15 cellular contexts compared by ENCODE assay signal in the genomic region with DNA sequence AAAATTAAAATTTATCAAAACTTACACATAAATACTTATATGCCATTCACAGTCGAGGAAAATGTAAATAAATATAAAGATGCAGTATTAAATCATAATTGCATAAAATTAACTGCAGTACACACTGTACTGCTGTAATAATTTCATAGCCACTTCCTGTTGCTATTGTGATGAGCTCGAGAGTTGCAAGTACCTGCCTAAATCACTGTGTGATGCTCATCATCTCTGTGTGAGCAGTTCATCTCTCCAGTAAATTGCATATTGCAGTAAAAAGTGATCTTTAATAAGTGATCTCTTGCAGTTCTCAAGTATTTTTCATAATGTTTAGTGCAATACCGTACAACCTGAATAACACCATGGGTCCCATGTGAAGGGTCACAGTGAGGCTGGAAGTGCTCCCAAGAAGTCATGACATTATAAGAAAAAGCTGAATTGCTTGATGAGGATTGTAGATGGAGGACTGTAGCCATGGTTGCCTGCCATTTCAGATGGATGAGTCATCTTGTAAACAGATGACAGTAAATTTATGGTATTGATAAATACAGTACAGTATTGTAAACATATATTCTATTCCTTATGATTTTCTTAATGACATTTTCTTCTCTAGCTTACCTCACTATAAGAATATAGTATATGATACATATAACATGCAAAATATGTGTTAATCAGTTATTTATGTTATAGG. TPM values are rescaled to one million over a fixed set of nuclear protein-coding genes. Genes with fewer than 3 reads are reported as not detected.
DNase-seq lines count a peak whose midpoint lies in the region; ATAC-seq, FAIRE-seq and TF ChIP-seq lines count a peak whose summit lies in the region.
"Had no signal": no experiment of that assay in that cellular context is flagged by ENCODE, and none has a peak within 500 bp of the region (broad histone marks: within the 10 kb centered on the region; RNA-seq: fewer than 3 reads in every experiment).

No MANE protein-coding gene starts in this region.

- H3K4me3 ChIP-seq in bronchial epithelial cell (ENCODE audit: low read depth, low read length) (no peak overlapping the region), parathyroid adenoma (ENCODE audit: low read depth, low read length) (no peak overlapping the region)
- H3K4me3 ChIP-seq: HAP-1 had no signal

- H2AFZ ChIP-seq in parathyroid adenoma, result no peak overlapping the region

- H3K4me1 Mint-ChIP-seq in activated CD8-positive, alpha-beta memory T cell treated with anti-CD3 and anti-CD28 coated beads, Interleukin-2, amount 10 ng/mL, durations not matched to agents 7 days and 5 days, result no peaks in the 10 kb centered on the region

- peaks cover 9% of the 10 kb centered on the region for H3K27me3 Mint-ChIP-seq in activated CD8-positive, alpha-beta memory T cell treated with anti-CD3 and anti-CD28 coated beads, Interleukin-2, amount 10 ng/mL, durations not matched to agents 7 days and 5 days

- TF ChIP-seq CTCF in bronchial epithelial cell (IDR thresholded peaks at IDR 0.05; ENCODE audit: insufficient read depth, low read length, severe bottlenecking) (no peak), parathyroid adenoma (IDR thresholded peaks at IDR 0.05) (no peak)

- no peaks in the 10 kb centered on the region for H3K9me3 ChIP-seq in parathyroid adenoma (ENCODE audit: control insufficient read depth, low read length)
- H3K9me3 ChIP-seq: BE2C, HAP-1, SK-N-SH had no signal

- H3K4me3 Mint-ChIP-seq in activated CD8-positive, alpha-beta memory T cell treated with anti-CD3 and anti-CD28 coated beads, Interleukin-2, amount 10 ng/mL, durations not matched to agents 7 days and 5 days, result no peak overlapping the region
- H3K4me3 Mint-ChIP-seq: CD4-positive, alpha-beta T cell had no signal

- no peaks in the 10 kb centered on the region for H3K36me3 Mint-ChIP-seq in activated CD8-positive, alpha-beta memory T cell treated with anti-CD3 and anti-CD28 coated beads, Interleukin-2, amount 10 ng/mL, durations not matched to agents 7 days and 5 days

- H3K9ac ChIP-seq in parathyroid adenoma, result no peak overlapping the region
- H3K9ac ChIP-seq: SK-N-SH had no signal

- no peak for ATAC-seq in activated CD8-positive, alpha-beta memory T cell treated with anti-CD3 and anti-CD28 coated beads, Interleukin-2, amount 10 ng/mL, durations not matched to agents 7 days and 5 days

- FAIRE-seq in bronchial epithelial cell (lab: Jason Lieb, UNC) (no peak), HTR-8/SVneo (lab: Jason Lieb, UNC) (no peak)

- H3K4me1 ChIP-seq in parathyroid adenoma, result peaks cover 26% of the 10 kb centered on the region
- H3K4me1 ChIP-seq: BE2C, HAP-1 had no signal

- CTCF ChIA-PET in activated CD8-positive, alpha-beta memory T cell treated with anti-CD3 and anti-CD28 coated beads, Interleukin-2, amount 10 ng/mL, durations not matched to agents 7 days and 5 days (lab: Charles Lee), result no interaction called here

- no peaks in the 10 kb centered on the region for H3K9me3 Mint-ChIP-seq in activated CD8-positive, alpha-beta memory T cell treated with anti-CD3 and anti-CD28 coated beads, Interleukin-2, amount 10 ng/mL, durations not matched to agents 7 days and 5 days (ENCODE audit: low read depth)
- H3K9me3 Mint-ChIP-seq: CD4-positive, alpha-beta T cell had no signal

- peak; percentile 28 for DNase-seq in activated CD8-positive, alpha-beta memory T cell treated with anti-CD3 and anti-CD28 coated beads, Interleukin-2, amount 10 ng/mL, durations not matched to agents 7 days and 5 days
- DNase-seq in activated CD8-positive, alpha-beta memory T cell treated with anti-CD3 and anti-CD28 coated beads, Interleukin-2, amount 50 U/mL, for 48 hours, result no peak
- DNase-seq in NCI-H69 (lab: John Stamatoyannopoulos, UW) (peak; percentile 23), bronchial epithelial cell (ENCODE audit: low read depth) (peak; percentile 29), cerebellar nuclear complex (lab: John Stamatoyannopoulos, UW) (no peak), HTR-8/SVneo (ENCODE audit: insufficient read length, low spot score) (no peak), Ammon's horn (ENCODE audit: low spot score) (no peak)
- DNase-seq: BE2C; CD4-positive, alpha-beta T cell; MV-4-11; NCI-H446; SHP77; SK-N-SH had no signal

- H3K36me3 ChIP-seq in bronchial epithelial cell (ENCODE audit: control insufficient read depth, insufficient read depth, low read length), result peaks cover 2% of the 10 kb centered on the region
- no peaks in the 10 kb centered on the region for H3K36me3 ChIP-seq in parathyroid adenoma (ENCODE audit: control insufficient read depth, insufficient read depth, low read length)
- H3K36me3 ChIP-seq: BE2C, HAP-1 had no signal

- no peak overlapping the region for H3K27ac Mint-ChIP-seq in activated CD8-positive, alpha-beta memory T cell treated with anti-CD3 and anti-CD28 coated beads, Interleukin-2, amount 10 ng/mL, durations not matched to agents 7 days and 5 days
- H3K27ac Mint-ChIP-seq: CD4-positive, alpha-beta T cell had no signal

- H3K27ac ChIP-seq in parathyroid adenoma, result peak overlapping the region; percentile 75

- no peak overlapping the region for H3K4me2 ChIP-seq in parathyroid adenoma (ENCODE audit: low read length)
- H3K4me2 ChIP-seq: SK-N-SH had no signal

- peaks cover 24% of the 10 kb centered on the region for H3K79me2 ChIP-seq in parathyroid adenoma

- no peaks in the 10 kb centered on the region for H3K27me3 ChIP-seq in bronchial epithelial cell (ENCODE audit: control insufficient read depth, insufficient read depth, low read length)
- no peaks in the 10 kb centered on the region for H3K27me3 ChIP-seq in parathyroid adenoma (ENCODE audit: control insufficient read depth, insufficient read depth, low read length)
- H3K27me3 ChIP-seq: BE2C had no signal

RNA-seq across cellular contexts. Expression of gene SYK, which starts 34.9 kb away (rescaled TPM):
- total RNA-seq in activated CD8-positive, alpha-beta memory T cell treated with anti-CD3 and anti-CD28 coated beads, Interleukin-2, amount 10 ng/mL, durations not matched to agents 7 days and 5 days, result under 1 TPM; 0.26 to 0.28 TPM
- 29.2 and 29.7 TPM in 2 replicates for total RNA-seq in bronchial epithelial cell

Comparison
In these comparisons a context has a peak if more than half of its experiments do, and no peak if none do; other contexts are left out.
1. DNase-seq: peak in activated CD8-positive, alpha-beta memory T cell treated with anti-CD3 and anti-CD28 coated beads, Interleukin-2, amount 10 ng/mL, durations not matched to agents 7 days and 5 days (single experiment), NCI-H69 (single experiment) and bronchial epithelial cell (single experiment); none in activated CD8-positive, alpha-beta memory T cell treated with anti-CD3 and anti-CD28 coated beads, Interleukin-2, amount 50 U/mL, for 48 hours (single experiment), cerebellar nuclear complex (0 of 2), HTR-8/SVneo (single experiment) and Ammon's horn (single experiment).
2. RNA of gene SYK, which starts 34.9 kb away (total RNA-seq): 29.2 to 29.7 TPM in bronchial epithelial cell; 0.26 to 0.28 TPM in activated CD8-positive, alpha-beta memory T cell treated with anti-CD3 and anti-CD28 coated beads, Interleukin-2, amount 10 ng/mL, durations not matched to agents 7 days and 5 days; every median in the first group is over 10 times any median in the second.